Comparison of ENCODE assay signal across 24 cellular contexts in genomic region chr14:79306546-79306945, GRCh38.
DNase-seq lines count a peak whose midpoint lies in the region; ATAC-seq and TF ChIP-seq lines count a peak whose summit lies in the region.
"Had no signal": no experiment of that assay in that cellular context is flagged by ENCODE, and none has a peak within 500 bp of the region (broad histone marks: within the 10 kb centered on the region; RNA-seq: fewer than 3 reads in every experiment).

No MANE protein-coding gene starts in this region.

- H3K9ac ChIP-seq in endodermal cell (ENCODE audit: extremely low read depth, low read length, poor library complexity, severe bottlenecking) (no peak overlapping the region), mesendoderm (ENCODE audit: low read length) (no peak overlapping the region)
- H3K9ac ChIP-seq: BLaER1 had no signal

- peaks cover 10% of the 10 kb centered on the region for H3K9me3 Mint-ChIP-seq in endodermal cell
- peaks cover 5% of the 10 kb centered on the region for H3K9me3 Mint-ChIP-seq in progenitor cell of endocrine pancreas (ENCODE audit: low read depth)
- peaks cover 0 to 22% (median 2%) of the 10 kb centered on the region in 11 donors for H3K9me3 Mint-ChIP-seq in naive thymus-derived CD4-positive, alpha-beta T cell

- no peak overlapping the region for H2BK5ac ChIP-seq in mesendoderm (ENCODE audit: low read length)

- H3K4me3 Mint-ChIP-seq in endodermal cell (no peak overlapping the region), progenitor cell of endocrine pancreas (ENCODE audit: low read depth) (no peak overlapping the region)
- no peak overlapping the region for H3K4me3 Mint-ChIP-seq in naive thymus-derived CD4-positive, alpha-beta T cell
- H3K4me3 Mint-ChIP-seq: CD14-positive monocyte; CD4-positive, alpha-beta memory T cell; CD4-positive, CD25-positive, alpha-beta regulatory T cell; CD8-positive, alpha-beta memory T cell had no signal

- no peak for TF ChIP-seq CTCF in endodermal cell (conservative IDR thresholded peaks at IDR 0.05)
- TF ChIP-seq CTCF in progenitor cell of endocrine pancreas (IDR thresholded peaks at IDR 0.05; ENCODE audit: unreplicated experiment), result no peak

- DNase-seq in endodermal cell, result peak; percentile 65
- peak; percentile 96 for DNase-seq in mesendoderm
- DNase-seq in progenitor cell of endocrine pancreas (ENCODE audit: low spot score, unreplicated experiment), result no peak
- DNase-seq in naive thymus-derived CD4-positive, alpha-beta T cell, result no peak
- DNase-seq: 8988T; ACHN; BE2C; C1 segment of cervical spinal cord; CD4-positive, alpha-beta memory T cell; CD4-positive, CD25-positive, alpha-beta regulatory T cell; CD8-positive, alpha-beta memory T cell; COR-L47; DMS 273 treated with DMSO at 0.1 percent for 48 hours; DMS153; DMS53; DMS79; DND-41; EL; GDM1 had no signal

- H3K9me3 ChIP-seq in endodermal cell (ENCODE audit: control insufficient read depth, low read length), result peaks cover 28% of the 10 kb centered on the region
- H3K9me3 ChIP-seq in naive thymus-derived CD4-positive, alpha-beta T cell (ENCODE audit: control insufficient read depth in 2 of 3, low read length in 3 of 3), result no peaks in the 10 kb centered on the region
- H3K9me3 ChIP-seq: BE2C, BLaER1 had no signal

- H3K4ac ChIP-seq in mesendoderm (ENCODE audit: low read depth, low read length), result no peak overlapping the region

- peaks cover 29% of the 10 kb centered on the region for H3K4me1 Mint-ChIP-seq in endodermal cell
- H3K4me1 Mint-ChIP-seq in progenitor cell of endocrine pancreas (ENCODE audit: low read depth), result peaks cover 7% of the 10 kb centered on the region
- no peaks in the 10 kb centered on the region for H3K4me1 Mint-ChIP-seq in naive thymus-derived CD4-positive, alpha-beta T cell
- H3K4me1 Mint-ChIP-seq: CD14-positive monocyte; CD4-positive, alpha-beta memory T cell; CD4-positive, CD25-positive, alpha-beta regulatory T cell; CD8-positive, alpha-beta memory T cell had no signal

- H3K4me2 ChIP-seq in mesendoderm (ENCODE audit: low read length), result no peak overlapping the region
- H3K4me2 ChIP-seq: BLaER1 had no signal

- intact Hi-C loops in naive thymus-derived CD4-positive, alpha-beta T cell (cut with micrococcal nuclease), result no loop called here

- H3K18ac ChIP-seq in mesendoderm (ENCODE audit: low read length), result no peak overlapping the region

- peaks cover 11% of the 10 kb centered on the region for H3K4me1 ChIP-seq in endodermal cell (ENCODE audit: control insufficient read depth, insufficient read depth, low read length)
- peaks cover 2% of the 10 kb centered on the region for H3K4me1 ChIP-seq in mesendoderm (ENCODE audit: control insufficient read depth, low read depth, low read length)
- no peaks in the 10 kb centered on the region for H3K4me1 ChIP-seq in naive thymus-derived CD4-positive, alpha-beta T cell (ENCODE audit: control insufficient read depth in 2 of 2, insufficient read depth in 2 of 2, low read length in 2 of 2)
- H3K4me1 ChIP-seq: BE2C, BLaER1 had no signal

- H2AK5ac ChIP-seq in mesendoderm (ENCODE audit: low read length), result no peak overlapping the region

- H4K5ac ChIP-seq in mesendoderm (ENCODE audit: low read length), result no peak overlapping the region

- no peak overlapping the region for H2BK120ac ChIP-seq in mesendoderm (ENCODE audit: low read depth, low read length)

- H3K36me3 ChIP-seq in endodermal cell (ENCODE audit: control insufficient read depth, insufficient read depth, low read length) (no peaks in the 10 kb centered on the region), mesendoderm (ENCODE audit: control insufficient read depth, insufficient read depth, low read length) (no peaks in the 10 kb centered on the region)
- H3K36me3 ChIP-seq in naive thymus-derived CD4-positive, alpha-beta T cell (ENCODE audit: control insufficient read depth in 2 of 3, insufficient read depth in 3 of 3, low read length in 3 of 3), result no peaks in the 10 kb centered on the region
- H3K36me3 ChIP-seq: BE2C, BLaER1 had no signal

- CTCF ChIA-PET in naive thymus-derived CD4-positive, alpha-beta T cell (lab: Charles Lee), result no interaction called here

- H3K56ac ChIP-seq in mesendoderm (ENCODE audit: low read length), result no peak overlapping the region

- H3K4me3 ChIP-seq in endodermal cell (ENCODE audit: low read length), result no peak overlapping the region
- H3K4me3 ChIP-seq in mesendoderm (ENCODE audit: low read length), result no peak overlapping the region
- no peak overlapping the region for H3K4me3 ChIP-seq in naive thymus-derived CD4-positive, alpha-beta T cell (ENCODE audit: low read length)
- H3K4me3 ChIP-seq: BLaER1, GM12878 had no signal

- ATAC-seq in naive thymus-derived CD4-positive, alpha-beta T cell, result no peak
- no peak for ATAC-seq in HG03108 (IDR thresholded peaks at IDR 0.05; ENCODE audit: unreplicated experiment)
- no peak for ATAC-seq in GM18870 (IDR thresholded peaks at IDR 0.05; ENCODE audit: unreplicated experiment)
- ATAC-seq: GM12878 had no signal

- no peaks in the 10 kb centered on the region for H3K79me1 ChIP-seq in mesendoderm (ENCODE audit: low read length)

- H3K27ac Mint-ChIP-seq in endodermal cell, result no peak overlapping the region
- H3K27ac Mint-ChIP-seq in progenitor cell of endocrine pancreas, result peak overlapping the region; percentile 65
- H3K27ac Mint-ChIP-seq in naive thymus-derived CD4-positive, alpha-beta T cell, result no peak overlapping the region
- H3K27ac Mint-ChIP-seq: CD14-positive monocyte; CD4-positive, alpha-beta memory T cell; CD4-positive, CD25-positive, alpha-beta regulatory T cell; CD8-positive, alpha-beta memory T cell had no signal

- H3K79me2 ChIP-seq in mesendoderm (ENCODE audit: control insufficient read depth, insufficient read depth, low read length), result no peaks in the 10 kb centered on the region

- H3K36me3 Mint-ChIP-seq in endodermal cell (ENCODE audit: low read depth) (peaks cover 12% of the 10 kb centered on the region), progenitor cell of endocrine pancreas (ENCODE audit: insufficient read depth) (peaks cover 11% of the 10 kb centered on the region)
- peaks cover 0 to 5% (median 0%) of the 10 kb centered on the region in 5 donors for H3K36me3 Mint-ChIP-seq in naive thymus-derived CD4-positive, alpha-beta T cell
- H3K36me3 Mint-ChIP-seq: CD14-positive monocyte; CD4-positive, alpha-beta memory T cell; CD4-positive, CD25-positive, alpha-beta regulatory T cell; CD8-positive, alpha-beta memory T cell had no signal

- no peak overlapping the region for H3K27ac ChIP-seq in endodermal cell (ENCODE audit: low read depth, low read length)
- H3K27ac ChIP-seq in mesendoderm (ENCODE audit: low read depth, low read length), result no peak overlapping the region
- no peak overlapping the region for H3K27ac ChIP-seq in naive thymus-derived CD4-positive, alpha-beta T cell (ENCODE audit: low read depth, low read length)
- H3K27ac ChIP-seq: BLaER1 had no signal

- POLR2A ChIA-PET in naive thymus-derived CD4-positive, alpha-beta T cell (lab: Charles Lee), result no interaction called here

- no peak overlapping the region for H2BK15ac ChIP-seq in mesendoderm (replicated peaks; ENCODE audit: low read depth)

- no peak overlapping the region for H3K23ac ChIP-seq in mesendoderm (ENCODE audit: low read length)

- no peaks in the 10 kb centered on the region for H3K27me3 Mint-ChIP-seq in endodermal cell (ENCODE audit: insufficient read depth)
- H3K27me3 Mint-ChIP-seq in progenitor cell of endocrine pancreas, result no peaks in the 10 kb centered on the region
- H3K27me3 Mint-ChIP-seq in naive thymus-derived CD4-positive, alpha-beta T cell, result peaks cover 0 to 4% (median 0%) of the 10 kb centered on the region in 5 donors
- H3K27me3 Mint-ChIP-seq: CD4-positive, alpha-beta memory T cell; CD4-positive, CD25-positive, alpha-beta regulatory T cell; CD8-positive, alpha-beta memory T cell had no signal

- H3K27me3 ChIP-seq in endodermal cell (ENCODE audit: control insufficient read depth, insufficient read depth, low read length, poor library complexity, severe bottlenecking), result no peaks in the 10 kb centered on the region
- H3K27me3 ChIP-seq in mesendoderm (ENCODE audit: insufficient read depth, low read length, poor library complexity), result no peaks in the 10 kb centered on the region
- H3K27me3 ChIP-seq in naive thymus-derived CD4-positive, alpha-beta T cell (ENCODE audit: control insufficient read depth in 2 of 2, insufficient read depth in 2 of 2, low read length in 2 of 2), result no peaks in the 10 kb centered on the region
- H3K27me3 ChIP-seq: BE2C, BLaER1 had no signal

- WGBS in endodermal cell (ENCODE audit: insufficient coverage in 1 of 2, insufficient read length in 1 of 2), 2 experiments, result 14 to 45% methylated on average over 1 to 2 of the region's 2 CpGs
- no CpG with 5 or more reads among the region's 2 CpGs for WGBS in mesendoderm (ENCODE audit: extremely low coverage, insufficient coverage, low lambda C conversion rate)

- no peak overlapping the region for H4K8ac ChIP-seq in mesendoderm (ENCODE audit: low read depth, low read length)

Comparison
In these comparisons a context has a peak if more than half of its experiments do, and no peak if none do; other contexts are left out.
1. DNase-seq: peak in endodermal cell (single experiment) and mesendoderm (single experiment); none in progenitor cell of endocrine pancreas (single experiment) and naive thymus-derived CD4-positive, alpha-beta T cell (0 of 9).